ENCODE assay signal across 22 cellular contexts in genomic region chr2:16071039-16071864, GRCh38.
DNase-seq lines count a peak whose midpoint lies in the region; ATAC-seq, FAIRE-seq and TF ChIP-seq lines count a peak whose summit lies in the region.
"Had no signal": no experiment of that assay in that cellular context is flagged by ENCODE, and none has a peak within 500 bp of the region (broad histone marks: within the 10 kb centered on the region; RNA-seq: fewer than 3 reads in every experiment).

No MANE protein-coding gene starts in this region.

- ATAC-seq in GM21723 (IDR thresholded peaks at IDR 0.05; ENCODE audit: unreplicated experiment) = no peak

- no peak for TF ChIP-seq CTCF in tibial nerve (IDR thresholded peaks at IDR 0.05)

- TF ChIP-seq POLR2A in tibial nerve (IDR thresholded peaks at IDR 0.05) = no peak
- TF ChIP-seq POLR2A in H54 (IDR thresholded peaks at IDR 0.05; ENCODE audit: low read depth, low read length) = no peak

- no peaks in the 10 kb centered on the region for H3K27me3 ChIP-seq in tibial nerve
- H3K27me3 ChIP-seq: Peyer's patch had no signal

- DNase-seq in DMS53 (lab: John Stamatoyannopoulos, UW) = peak; percentile 37
- no peak for DNase-seq in DMS53 treated with DMSO at 0.1 percent for 48 hours (lab: John Stamatoyannopoulos, UW; ENCODE audit: unreplicated experiment)
- no peak for DNase-seq in caudate nucleus (lab: John Stamatoyannopoulos, UW)
- DNase-seq in tibial nerve (ENCODE audit: low spot score in 2 of 2) = no peak
- DNase-seq in H54 (ENCODE audit: insufficient read length, low spot score) = no peak
- DNase-seq in islet precursor cell = no peak
- DNase-seq: ACHN; CD8-positive, alpha-beta memory T cell; EL; GF-D8; KBM-7; MM.1S; NCI-H1048; NCI-H1417 treated with DMSO at 0.1 percent for 48 hours; NCI-H187; NCI-H446; Peyer's patch had no signal

- WGBS in mesodermal cell (ENCODE audit: insufficient coverage in 2 of 2), 2 experiments = 93 to 95% methylated on average over 12 to 14 of the region's 14 CpGs
- 92 to 94% methylated on average over 14 of the region's 14 CpGs for WGBS in tibial nerve, 2 donors

- H3K27ac ChIP-seq in caudate nucleus (ENCODE audit: low read depth, low read length) = peak overlapping the region; percentile 95
- H3K27ac ChIP-seq in mesodermal cell (ENCODE audit: low read depth, low read length, severe bottlenecking) = peak overlapping the region; percentile 89
- H3K27ac ChIP-seq in tibial nerve = peak overlapping the region; percentile 60 to 91 (median 78)
- H3K27ac ChIP-seq: 22Rv1, C4-2B, HL-60, Peyer's patch had no signal

- H3K36me3 ChIP-seq in mesodermal cell (ENCODE audit: control insufficient read depth, insufficient read depth, low read length) (no peaks in the 10 kb centered on the region), tibial nerve (no peaks in the 10 kb centered on the region)
- H3K36me3 ChIP-seq: Peyer's patch had no signal

- FAIRE-seq in H54 (lab: Jason Lieb, UNC) = no peak

- H3K4me1 ChIP-seq in mesodermal cell (ENCODE audit: control insufficient read depth, insufficient read depth, low read length, poor library complexity, severe bottlenecking) = peaks cover 18% of the 10 kb centered on the region
- H3K4me1 ChIP-seq in tibial nerve = peaks cover 0 to 23% (median 10%) of the 10 kb centered on the region in 4 donors
- H3K4me1 ChIP-seq: Peyer's patch had no signal

- H3K4me3 ChIP-seq in mesodermal cell (ENCODE audit: extremely low read depth, insufficient read depth, low read length, poor library complexity, severe bottlenecking) = no peak overlapping the region
- no peak overlapping the region for H3K4me3 ChIP-seq in tibial nerve
- H3K4me3 ChIP-seq: Peyer's patch had no signal

- TF ChIP-seq EP300 in tibial nerve (IDR thresholded peaks at IDR 0.05) = no peak

- H3K9me3 ChIP-seq in mesodermal cell (ENCODE audit: control insufficient read depth, low read length) (no peaks in the 10 kb centered on the region), tibial nerve (no peaks in the 10 kb centered on the region)
- H3K9me3 ChIP-seq: Peyer's patch had no signal
